In genomic region chr7:139745330-139746143, GRCh38 we compare ENCODE assay signal across 1 cellular context.
TF ChIP-seq lines count a peak whose summit lies in the region.

No MANE protein-coding gene starts in this region.

TF ChIP-seq in HepG2, 621 proteins besides CTCF, POLR2A, EP300 and RAD21 (continued from another document and continues in another):
- TF ChIP-seq ZNF687 (CRISPR knock-in tag; IDR thresholded peaks at IDR 0.05) (peak; percentile 80), FOXA3 (CRISPR knock-in tag; IDR thresholded peaks at IDR 0.05) (peak; percentile 75), MAX (IDR thresholded peaks at IDR 0.05) (peak; percentile 57), ZFX (CRISPR knock-in tag; IDR thresholded peaks at IDR 0.05; ENCODE audit: low read depth) (peak; percentile 30; the same call in 1 of the 2 replicates), ZBTB2 (CRISPR knock-in tag; IDR thresholded peaks at IDR 0.05; ENCODE audit: low read depth) (no peak), ZNF740 (CRISPR knock-in tag; IDR thresholded peaks at IDR 0.05) (0 out of 2 replicates have a peak, but pooled peaks have one; percentile 38), ARID2 (CRISPR knock-in tag; IDR thresholded peaks at IDR 0.05; ENCODE audit: borderline replicate concordance) (0 out of 2 replicates have a peak, but pooled peaks have one; percentile 52), FOXP1 (IDR thresholded peaks at IDR 0.05) (no peak), FOXP1 (CRISPR knock-in tag; IDR thresholded peaks at IDR 0.05) (peak; percentile 54), BCL6 (CRISPR knock-in tag; IDR thresholded peaks at IDR 0.05) (peak; percentile 64), ZMAT5 (CRISPR knock-in tag; IDR thresholded peaks at IDR 0.05; ENCODE audit: borderline replicate concordance, low read depth) (no peak), FOXA1 (IDR thresholded peaks at IDR 0.05) (no peak), FOXA1 (CRISPR knock-in tag; IDR thresholded peaks at IDR 0.05) (peak; percentile 59), ZNF652 (CRISPR knock-in tag; IDR thresholded peaks at IDR 0.05; ENCODE audit: borderline replicate concordance, low read depth) (peak; percentile 87), ISL2 (CRISPR knock-in tag; IDR thresholded peaks at IDR 0.05) (0 out of 2 replicates have a peak, but pooled peaks have one; percentile 37), HNF4G (IDR thresholded peaks at IDR 0.05; ENCODE audit: borderline replicate concordance, low read depth, low read length) (no peak; the same call in 1 of the 2 replicates), HNF4G (CRISPR knock-in tag; IDR thresholded peaks at IDR 0.05; ENCODE audit: borderline replicate concordance, low read depth) (no peak; the same call in 1 of the 2 replicates), HDAC1 (CRISPR knock-in tag; IDR thresholded peaks at IDR 0.05) (peak; percentile 58), KDM6A (CRISPR knock-in tag; IDR thresholded peaks at IDR 0.05; ENCODE audit: low read depth) (peak; percentile 12; the same call in 1 of the 2 replicates), ZFY (CRISPR knock-in tag; IDR thresholded peaks at IDR 0.05) (peak; percentile 9; the same call in 1 of the 2 replicates), CEBPB (IDR thresholded peaks at IDR 0.05; ENCODE audit: borderline replicate concordance, low read depth, low read length) (0 out of 2 replicates have a peak, but pooled peaks have one; percentile 31), NR2F6 (IDR thresholded peaks at IDR 0.05) (peak; percentile 90), NR2F6 (CRISPR knock-in tag; IDR thresholded peaks at IDR 0.05) (peak; percentile 91), ZNF784 (CRISPR knock-in tag; IDR thresholded peaks at IDR 0.05; ENCODE audit: borderline replicate concordance) (0 out of 2 replicates have a peak, but pooled peaks have one; percentile 26), RERE (CRISPR knock-in tag; IDR thresholded peaks at IDR 0.05; ENCODE audit: low read depth) (0 out of 2 replicates have a peak, but pooled peaks have one; percentile 48), HOMEZ (CRISPR knock-in tag; IDR thresholded peaks at IDR 0.05; ENCODE audit: low read depth) (0 out of 2 replicates have a peak, but pooled peaks have one; percentile 30), SOX5 (CRISPR knock-in tag; IDR thresholded peaks at IDR 0.05; ENCODE audit: borderline replicate concordance) (peak; percentile 79; the same call in 1 of the 2 replicates), ZNF225 (CRISPR knock-in tag; IDR thresholded peaks at IDR 0.05) (no peak), SALL2 (CRISPR knock-in tag; IDR thresholded peaks at IDR 0.05) (no peak), NONO (IDR thresholded peaks at IDR 0.05) (no peak), NONO (CRISPR knock-in tag; conservative IDR thresholded peaks at IDR 0.05) (peak; percentile 43; the same call in 1 of the 2 replicates), KDM4B (CRISPR knock-in tag; IDR thresholded peaks at IDR 0.05) (0 out of 2 replicates have a peak, but pooled peaks have one; percentile 19), ZMYM4 (CRISPR knock-in tag; IDR thresholded peaks at IDR 0.05) (0 out of 2 replicates have a peak, but pooled peaks have one; percentile 41), HDAC2 (CRISPR knock-in tag; IDR thresholded peaks at IDR 0.05) (peak; percentile 57; the same call in 1 of the 2 replicates), ZNF124 (CRISPR knock-in tag; IDR thresholded peaks at IDR 0.05) (peak; percentile 63; the same call in 1 of the 2 replicates), ARID3A (IDR thresholded peaks at IDR 0.05; ENCODE audit: low read depth, low read length) (0 out of 2 replicates have a peak, but pooled peaks have one; percentile 17), FOSL2 (CRISPR knock-in tag; IDR thresholded peaks at IDR 0.05) (peak; percentile 26; the same call in 1 of the 2 replicates), PHF21A (CRISPR knock-in tag; IDR thresholded peaks at IDR 0.05) (0 out of 2 replicates have a peak, but pooled peaks have one; percentile 20), RXRB (CRISPR knock-in tag; IDR thresholded peaks at IDR 0.05; ENCODE audit: borderline replicate concordance) (peak; percentile 75), ZNF414 (CRISPR knock-in tag; IDR thresholded peaks at IDR 0.05) (no peak), SP5 (CRISPR knock-in tag; IDR thresholded peaks at IDR 0.05; ENCODE audit: borderline replicate concordance, low read depth) (peak; percentile 39; the same call in 1 of the 2 replicates), PPARG (CRISPR knock-in tag; conservative IDR thresholded peaks at IDR 0.05) (peak; percentile 58), CEBPG (CRISPR knock-in tag; IDR thresholded peaks at IDR 0.05) (peak; percentile 72)
